In the genomic region with DNA sequence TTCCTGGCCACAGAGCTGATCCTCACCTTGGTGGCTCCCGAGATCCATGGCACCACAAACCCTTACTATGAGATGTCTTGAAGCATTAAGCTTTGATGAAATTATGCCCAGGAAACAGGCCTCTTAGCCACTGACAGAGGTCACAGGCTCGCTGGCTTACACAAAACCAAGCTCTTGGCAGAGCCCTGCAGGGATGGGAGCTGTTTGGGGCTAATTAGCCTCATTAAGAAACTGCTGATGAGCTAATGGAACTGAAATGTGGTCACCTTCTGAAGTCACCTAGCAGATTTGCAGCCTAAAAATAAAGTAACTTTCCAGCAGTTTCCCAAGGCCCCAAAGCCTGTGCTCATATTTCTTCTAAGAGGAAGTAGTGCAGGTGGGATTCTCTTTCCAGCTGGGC, we compare ENCODE assay signal across 19 cellular contexts.
A peak's percentile ranks its signal among the peaks of the same experiment; 100 is the strongest.
DNase-seq lines count a peak whose midpoint lies in the region; ATAC-seq lines count a peak whose summit lies in the region.
"Had no signal": no experiment of that assay in that cellular context is flagged by ENCODE, and none has a peak within 500 bp of the region (broad histone marks: within the 10 kb centered on the region; RNA-seq: fewer than 3 reads in every experiment).

No MANE protein-coding gene starts in this region.

- H3K27me3 ChIP-seq in BLaER1 = no peaks in the 10 kb centered on the region
- no peaks in the 10 kb centered on the region for H3K27me3 ChIP-seq in BLaER1 treated with 17β-estradiol and CSF1 and Interleukin-3, amounts not matched to agents 10 nM and 100 nM

- no peak overlapping the region for H3K9ac ChIP-seq in BLaER1
- H3K9ac ChIP-seq in BLaER1 treated with 17β-estradiol and CSF1 and Interleukin-3, amounts not matched to agents 10 nM and 100 nM = no peak overlapping the region

- H3K4me3 ChIP-seq in BLaER1 = no peak overlapping the region
- H3K4me3 ChIP-seq in BLaER1 treated with 17β-estradiol and CSF1 and Interleukin-3, amounts not matched to agents 10 nM and 100 nM = no peak overlapping the region

- H3K27ac ChIP-seq in BLaER1 = peak overlapping the region; percentile 22; the same call in 1 of the 2 replicates
- peak overlapping the region in 1 of 11 experiments; percentile 63; a peak in 4 of 22 replicates for H3K27ac ChIP-seq in BLaER1 treated with 17β-estradiol and CSF1 and Interleukin-3, amounts not matched to agents 10 nM and 100 nM
- H3K27ac ChIP-seq in epithelial cell of prostate = peak overlapping the region; percentile 53
- H3K27ac ChIP-seq: RWPE1 had no signal

- H3K9me3 ChIP-seq in BLaER1 = no peaks in the 10 kb centered on the region
- no peaks in the 10 kb centered on the region for H3K9me3 ChIP-seq in BLaER1 treated with 17β-estradiol and CSF1 and Interleukin-3, amounts not matched to agents 10 nM and 100 nM (replicated peaks in 1 of 11)
- H3K9me3 ChIP-seq: Caco-2 had no signal

- H3K4me1 ChIP-seq in BLaER1 = peaks cover 18% of the 10 kb centered on the region
- H3K4me1 ChIP-seq in BLaER1 treated with 17β-estradiol and CSF1 and Interleukin-3, amounts not matched to agents 10 nM and 100 nM = peaks cover 0 to 16% (median 13%) of the 10 kb centered on the region in 10 experiments; a peak in 12 of 20 replicates
- H3K4me1 ChIP-seq: Caco-2 had no signal

- no peak for ATAC-seq in GM18511 (IDR thresholded peaks at IDR 0.05; ENCODE audit: unreplicated experiment)
- no peak for ATAC-seq in HG02571 (IDR thresholded peaks at IDR 0.05; ENCODE audit: unreplicated experiment)
- ATAC-seq: HCT116, SK-N-SH treated with all-trans-retinoic acid at 6 μM for 48 hours had no signal

- DNase-seq in NCI-H69 (lab: John Stamatoyannopoulos, UW) (peak; percentile 9), epithelial cell of prostate (ENCODE audit: low read depth, low spot score) (no peak), NCI-H82 (lab: John Stamatoyannopoulos, UW) (no peak)
- DNase-seq: Caco-2; CD4-positive, alpha-beta memory T cell; DMS 273 treated with DMSO at 0.1 percent for 48 hours; DMS79 treated with DMSO at 0.1 percent for 48 hours; GOT3; NCI-H1092; NCI-H1436 treated with DMSO at 0.1 percent for 48 hours; NCI-H1930; NCI-H524 treated with DMSO at 0.1 percent for 48 hours had no signal

- H4K20me1 ChIP-seq in BLaER1 = no peaks in the 10 kb centered on the region
- H4K20me1 ChIP-seq in BLaER1 treated with 17β-estradiol and CSF1 and Interleukin-3, amounts not matched to agents 10 nM and 100 nM = no peaks in the 10 kb centered on the region

- H3K4me2 ChIP-seq in BLaER1 = peak overlapping the region; percentile 31; the same call in 1 of the 2 replicates
- peak overlapping the region in 7 of 11 experiments; percentile 21 to 41 (median 28); a peak in 11 of 22 replicates for H3K4me2 ChIP-seq in BLaER1 treated with 17β-estradiol and CSF1 and Interleukin-3, amounts not matched to agents 10 nM and 100 nM

- H3K36me3 ChIP-seq in BLaER1 = no peaks in the 10 kb centered on the region
- H3K36me3 ChIP-seq in BLaER1 treated with 17β-estradiol and CSF1 and Interleukin-3, amounts not matched to agents 10 nM and 100 nM = no peaks in the 10 kb centered on the region
